In genomic region chr3:128178782-128179473, GRCh38 we compare ENCODE assay signal across 19 cellular contexts. TPM values are rescaled to one million over a fixed set of nuclear protein-coding genes. Genes with fewer than 3 reads are reported as not detected.
DNase-seq lines count a peak whose midpoint lies in the region; ATAC-seq and TF ChIP-seq lines count a peak whose summit lies in the region.
"Had no signal": no experiment of that assay in that cellular context is flagged by ENCODE, and none has a peak within 500 bp of the region (broad histone marks: within the 10 kb centered on the region; RNA-seq: fewer than 3 reads in every experiment).

No MANE protein-coding gene starts in this region.

- H3K4me1 ChIP-seq in right cardiac atrium (ENCODE audit: control insufficient read depth, insufficient read depth, low read length) = peaks cover 10% of the 10 kb centered on the region
- peaks cover 9 to 73% (median 48%) of the 10 kb centered on the region in 9 donors for H3K4me1 ChIP-seq in heart right ventricle
- peaks cover 3 to 16% of the 10 kb centered on the region in 2 donors for H3K4me1 ChIP-seq in uterus
- H3K4me1 ChIP-seq in esophagus squamous epithelium = peaks cover 0 to 12% (median 0%) of the 10 kb centered on the region in 3 donors

- H3K4me3 ChIP-seq in right cardiac atrium (ENCODE audit: low read length) (peak overlapping the region; percentile 27), heart right ventricle (peak overlapping the region in 5 of 10 donors; percentile 1 to 25 (median 20)), choroid plexus epithelial cell (ENCODE audit: low read depth, low read length) (peak overlapping the region; percentile 18), uterus (peak overlapping the region; percentile 2 to 29), esophagus squamous epithelium (peak overlapping the region in 1 of 4 donors; percentile 37)

- intact Hi-C loops in right cardiac atrium (cut with DNase I) (loop anchor here in 2 of 4 donors (10.0 kb wide), 3 partner anchors 136 to 316 kb away; partner anchors contain the start of gene GATA2 (in 1 of the 2)), heart right ventricle (cut with DNase I) (loop anchor here in 8 of 10 donors (10.0 kb wide), 5 partner anchors 136 to 426 kb away; partner anchors contain the start of gene GATA2 (in 3 of the 8)), uterus (cut with DNase I; ENCODE audit: low total_unique reads) (loop anchor here (5.0 kb wide), 1 partner anchor 308 kb away; no protein-coding TSS in a partner anchor), esophagus squamous epithelium (cut with DNase I) (no loop called here)

- TF ChIP-seq CTCF in heart right ventricle (IDR thresholded peaks at IDR 0.05) (no peak), choroid plexus epithelial cell (conservative IDR thresholded peaks at IDR 0.05; ENCODE audit: low read depth, low read length) (no peak), uterus (IDR thresholded peaks at IDR 0.05) (no peak), esophagus squamous epithelium (IDR thresholded peaks at IDR 0.05) (no peak)

- H3K27me3 ChIP-seq in right cardiac atrium (ENCODE audit: control insufficient read depth, insufficient read depth) = no peaks in the 10 kb centered on the region
- H3K27me3 ChIP-seq in heart right ventricle = no peaks in the 10 kb centered on the region
- H3K27me3 ChIP-seq in uterus = no peaks in the 10 kb centered on the region
- H3K27me3 ChIP-seq in esophagus squamous epithelium = no peaks in the 10 kb centered on the region
- H3K27me3 ChIP-seq: right atrium auricular region had no signal

- no peaks in the 10 kb centered on the region for H3K36me3 ChIP-seq in heart right ventricle
- H3K36me3 ChIP-seq in uterus = no peaks in the 10 kb centered on the region
- H3K36me3 ChIP-seq in esophagus squamous epithelium = no peaks in the 10 kb centered on the region
- H3K36me3 ChIP-seq: right atrium auricular region had no signal

- TF ChIP-seq POLR2A in uterus (IDR thresholded peaks at IDR 0.05) (no peak), esophagus squamous epithelium (IDR thresholded peaks at IDR 0.05) (no peak)

- H3K27ac ChIP-seq in right cardiac atrium (ENCODE audit: low read length) = no peak overlapping the region
- peak overlapping the region in 3 of 10 donors; percentile 1 to 25 (median 8) for H3K27ac ChIP-seq in heart right ventricle
- peak overlapping the region; percentile 79 to 80 for H3K27ac ChIP-seq in uterus
- no peak overlapping the region for H3K27ac ChIP-seq in esophagus squamous epithelium
- H3K27ac ChIP-seq: HL-60, right atrium auricular region had no signal

- DNase-seq in right cardiac atrium (no peak), heart right ventricle (no peak), choroid plexus epithelial cell (ENCODE audit: low read depth) (peak; percentile 55), medulla oblongata (ENCODE audit: extremely low spot score) (peak; percentile 25), uterus (no peak), esophagus squamous epithelium (lab: John Stamatoyannopoulos, UW) (no peak)
- DNase-seq in activated CD4-positive, alpha-beta T cell treated with anti-CD3 and anti-CD28 coated beads, Interleukin-2, amount 50 U/mL, for 48 hours = no peak
- DNase-seq: activated naive CD4-positive, alpha-beta T cell treated with anti-CD3 and anti-CD28 coated beads, Interleukin-2, amount 10 ng/mL, durations not matched to agents 7 days and 5 days; caudate nucleus; EL; H7; NCI-H446; RPMI8226; stimulated activated CD4-positive, alpha-beta T cell treated with anti-CD3 and anti-CD28 coated beads, Interleukin-4, amount 100 ng/mL, for 24 hours; T1000 had no signal

- WGBS in right cardiac atrium = 39% methylated on average over 4 of the region's 4 CpGs
- 54 to 62% methylated on average over 4 of the region's 4 CpGs for WGBS in heart right ventricle, 2 donors
- WGBS in esophagus squamous epithelium, 2 donors = 62 to 68% methylated on average over 4 of the region's 4 CpGs

- H3K9me3 ChIP-seq in right cardiac atrium (ENCODE audit: control insufficient read depth, low read length) (no peaks in the 10 kb centered on the region), heart right ventricle (no peaks in the 10 kb centered on the region), uterus (no peaks in the 10 kb centered on the region), esophagus squamous epithelium (no peaks in the 10 kb centered on the region)
- H3K9me3 ChIP-seq: right atrium auricular region had no signal

- ATAC-seq in right cardiac atrium (no peak), heart right ventricle (no peak), GM18909 (IDR thresholded peaks at IDR 0.05; ENCODE audit: poor library complexity, unreplicated experiment) (no peak)
- ATAC-seq: stimulated activated memory B cell treated with anti-CD40 and anti-IgM and Interleukin-4, amounts not matched to agents 10 μg/mL and 1 μg/mL and 100 μg/mL, for 72 hours had no signal

RNA-seq across cellular contexts. Expression of gene EEFSEC, which starts 25.6 kb away (rescaled TPM):
- 10 to 100 TPM; 14.7 to 17.6 (median 16.2) TPM for total RNA-seq in right cardiac atrium
- 15.0 TPM for polyA plus RNA-seq in right cardiac atrium
- total RNA-seq in heart right ventricle = 10 to 100 TPM; 16.5 to 29.5 (median 25.4) TPM
- 10 to 100 TPM; 16.7 to 18.1 TPM for polyA plus RNA-seq in heart right ventricle
- total RNA-seq in uterus = 10 to 100 TPM in 2 of 4 donors, 1 to 10 TPM in 2; 2.9 to 20.0 (median 12.5) TPM
- total RNA-seq in esophagus squamous epithelium = 10 to 100 TPM; 11.5 to 18.7 (median 14.9) TPM

RNA-seq across cellular contexts. Expression of gene RUVBL1, which starts 55.3 kb away (rescaled TPM):
- total RNA-seq in right cardiac atrium (10 to 100 TPM; 20.9 to 27.1 (median 26.6) TPM), heart right ventricle (10 to 100 TPM; 23.5 to 34.4 (median 25.6) TPM), uterus (10 to 100 TPM in 3 of 4 donors, 1 to 10 TPM in 1; 9.7 to 38.4 (median 16.6) TPM), esophagus squamous epithelium (10 to 100 TPM; 17.6 to 50.4 (median 34.3) TPM)
- polyA plus RNA-seq in right cardiac atrium (28.9 TPM), heart right ventricle (10 to 100 TPM in 1 of 2 donors, 1 to 10 TPM in 1; 9.4 to 38.5 TPM)

Comparison
In these comparisons a context has a peak if more than half of its experiments do, and no peak if none do; other contexts are left out.
1. DNase-seq: peak in choroid plexus epithelial cell (single experiment) and medulla oblongata (single experiment); none in right cardiac atrium (0 of 3), heart right ventricle (0 of 2), uterus (0 of 2), activated CD4-positive, alpha-beta T cell treated with anti-CD3 and anti-CD28 coated beads, Interleukin-2, amount 50 U/mL, for 48 hours (0 of 2) and esophagus squamous epithelium (single experiment).
2. H3K27ac ChIP-seq: peak in uterus (2 of 2); none in right cardiac atrium (single experiment) and esophagus squamous epithelium (0 of 4).